ENCODE assay signal across 8 cellular contexts in genomic region chr12:91811481-91812287, GRCh38.
A peak's percentile ranks its signal among the peaks of the same experiment; 100 is the strongest.
DNase-seq lines count a peak whose midpoint lies in the region; ATAC-seq and TF ChIP-seq lines count a peak whose summit lies in the region.

No MANE protein-coding gene starts in this region.

- peaks cover 6% of the 10 kb centered on the region for H3K4me1 ChIP-seq in mammary epithelial cell (ENCODE audit: insufficient read depth, low read length)

- TF ChIP-seq CTCF in NB4 (IDR thresholded peaks at IDR 0.05; ENCODE audit: low read depth, low read length), result peak; percentile 97
- TF ChIP-seq CTCF in WTC11 (IDR thresholded peaks at IDR 0.05), result peak; percentile 80
- peak; percentile 75 to 79 for TF ChIP-seq CTCF in mammary epithelial cell (conservative IDR thresholded peaks at IDR 0.05 in 1 of 2, IDR thresholded peaks at IDR 0.05 in 1 of 2; ENCODE audit: extremely low read depth in 1 of 2, insufficient read depth in 1 of 2, low read depth in 1 of 2, low read length in 2 of 2)

- BruUV-seq in mammary epithelial cell (replicated peaks; lab: Mats Ljungman, UMichigan), result no TSS peak

- dilution Hi-C loops in mammary epithelial cell (cut with HindIII; ENCODE audit: low sequenced_read_pairs), result no loop called here

- no peaks in the 10 kb centered on the region for H3K27me3 ChIP-seq in mammary epithelial cell (ENCODE audit: insufficient read depth, low read length)

- H3K4me2 ChIP-seq in mammary epithelial cell (ENCODE audit: insufficient read depth, low read depth, low read length), result no peak overlapping the region

- intact Hi-C loops in mammary epithelial cell (cut with micrococcal nuclease), result loop anchor here (1.0 to 10.0 kb wide), 5 partner anchors 183 to 843 kb away; no protein-coding TSS in a partner anchor

- H3K27ac ChIP-seq in mammary epithelial cell (ENCODE audit: insufficient read depth, low read depth, low read length), result no peak overlapping the region

- no peaks in the 10 kb centered on the region for H3K36me3 ChIP-seq in mammary epithelial cell (ENCODE audit: insufficient read depth, low read length)

- in situ Hi-C loops in mammary epithelial cell (cut with MboI; ENCODE audit: low sequenced_read_pairs in 2 of 2), result no loop called here

- H3K27ac Mint-ChIP-seq in WTC11, result no peak overlapping the region

- no peak overlapping the region for H3K4me3 ChIP-seq in NB4 (ENCODE audit: low read depth, low read length)
- H3K4me3 ChIP-seq in mammary epithelial cell (replicated peaks in 1 of 3; ENCODE audit: insufficient read depth in 1 of 3, low read depth in 2 of 3, low read length in 3 of 3), result no peak overlapping the region

- H3K4me1 Mint-ChIP-seq in WTC11, result no peaks in the 10 kb centered on the region

- WGBS in mammary epithelial cell (ENCODE audit: low coverage, missing lambda C conversion rate), result 57% methylated on average over 5 of the region's 5 CpGs

- H4K20me1 ChIP-seq in mammary epithelial cell (ENCODE audit: insufficient read depth, low read length), result no peaks in the 10 kb centered on the region

- H3K36me3 Mint-ChIP-seq in WTC11, result peaks cover 11% of the 10 kb centered on the region

- H3K9ac ChIP-seq in mammary epithelial cell (ENCODE audit: insufficient read depth, low read length), result no peak overlapping the region

- CTCF ChIA-PET in WTC11 (lab: Charles Lee), result interaction anchor here (0.6 to 1.8 kb wide), 17 partner anchors 10 to 759 kb away, joined by 3 to 12 read pairs (median 3); partner anchors contain the start of gene BTG1
- CTCF ChIA-PET in mammary epithelial cell (lab: Charles Lee; ENCODE audit: low non-redundant PET), result interaction anchor here (0.6 to 0.7 kb wide), 7 partner anchors 59 to 390 kb away, joined by 3 to 10 read pairs (median 4); no protein-coding TSS in a partner anchor

- TF ChIP-seq POLR2A in NB4 (IDR thresholded peaks at IDR 0.05; ENCODE audit: extremely low read depth, insufficient read length), result no peak

- ATAC-seq in GM21786 (IDR thresholded peaks at IDR 0.05; ENCODE audit: unreplicated experiment) (peak; percentile 88), WTC11 (peak; percentile 57; the same call in 1 of the 2 replicates)

- POLR2A ChIA-PET in WTC11 (lab: Charles Lee), result interaction anchor here (0.6 to 1.1 kb wide), 3 partner anchors 333 to 999 kb away, joined by 3 to 5 read pairs (median 3); partner anchors contain the start of gene BTG1

- no peak overlapping the region for H3K4me3 Mint-ChIP-seq in WTC11

- no peaks in the 10 kb centered on the region for H3K27me3 Mint-ChIP-seq in WTC11 (ENCODE audit: low read depth)

- H3K9me3 ChIP-seq in mammary epithelial cell (replicated peaks; ENCODE audit: insufficient read depth, low read length), result no peaks in the 10 kb centered on the region

- no peak overlapping the region for H2AFZ ChIP-seq in mammary epithelial cell (ENCODE audit: low read depth, low read length)

- peak; percentile 63 for DNase-seq in EH (ENCODE audit: low read depth)
- DNase-seq in NB4 (ENCODE audit: low read depth), result peak; percentile 76
- peak; percentile 71 for DNase-seq in WTC11 (ENCODE audit: low spot score)
- peak; percentile 39 for DNase-seq in mammary epithelial cell
- DNase-seq in islet precursor cell, result peak; percentile 77
- peak; percentile 75 to 78 for DNase-seq in stimulated activated CD4-positive, alpha-beta T cell treated with anti-CD3 and anti-CD28 coated beads, Interleukin-1b, Interleukin-23, amount 100 ng/mL, for 4 hours (ENCODE audit: low read depth in 2 of 2)
- DNase-seq in NCI-H128 (lab: John Stamatoyannopoulos, UW; ENCODE audit: unreplicated experiment), result no peak

- H3K79me2 ChIP-seq in mammary epithelial cell (ENCODE audit: insufficient read depth, low read length), result no peaks in the 10 kb centered on the region

- peaks cover 31% of the 10 kb centered on the region for H3K9me3 Mint-ChIP-seq in WTC11

TF ChIP-seq in WTC11, 78 proteins besides CTCF, POLR2A, EP300 and RAD21 (continues in another document):
- TF ChIP-seq TEAD4 (CRISPR knock-in tag; IDR thresholded peaks at IDR 0.05) (no peak), CBFB (CRISPR knock-in tag; IDR thresholded peaks at IDR 0.05; ENCODE audit: low read depth) (no peak), SMAD4 (CRISPR knock-in tag; IDR thresholded peaks at IDR 0.05) (no peak), HMGXB4 (CRISPR knock-in tag; IDR thresholded peaks at IDR 0.05) (no peak), ZBTB43 (CRISPR knock-in tag; IDR thresholded peaks at IDR 0.05) (no peak), MXD4 (CRISPR knock-in tag; IDR thresholded peaks at IDR 0.05; ENCODE audit: borderline replicate concordance) (no peak), KAT7 (CRISPR knock-in tag; IDR thresholded peaks at IDR 0.05; ENCODE audit: borderline replicate concordance) (no peak), USF1 (CRISPR knock-in tag; IDR thresholded peaks at IDR 0.05) (no peak), ZNF232 (CRISPR knock-in tag; IDR thresholded peaks at IDR 0.05) (no peak), ZNF219 (CRISPR knock-in tag; IDR thresholded peaks at IDR 0.05; ENCODE audit: borderline replicate concordance) (no peak), ZBTB21 (CRISPR knock-in tag; IDR thresholded peaks at IDR 0.05; ENCODE audit: borderline replicate concordance) (no peak), ZNF263 (CRISPR knock-in tag; IDR thresholded peaks at IDR 0.05; ENCODE audit: low read depth) (no peak), MYBL2 (CRISPR knock-in tag; IDR thresholded peaks at IDR 0.05) (no peak), RELA (CRISPR knock-in tag; IDR thresholded peaks at IDR 0.05; ENCODE audit: borderline replicate concordance) (no peak), STAT6 (CRISPR knock-in tag; conservative IDR thresholded peaks at IDR 0.05; ENCODE audit: low read depth) (no peak)
